7 cellular contexts compared by ENCODE assay signal in the genomic region with DNA sequence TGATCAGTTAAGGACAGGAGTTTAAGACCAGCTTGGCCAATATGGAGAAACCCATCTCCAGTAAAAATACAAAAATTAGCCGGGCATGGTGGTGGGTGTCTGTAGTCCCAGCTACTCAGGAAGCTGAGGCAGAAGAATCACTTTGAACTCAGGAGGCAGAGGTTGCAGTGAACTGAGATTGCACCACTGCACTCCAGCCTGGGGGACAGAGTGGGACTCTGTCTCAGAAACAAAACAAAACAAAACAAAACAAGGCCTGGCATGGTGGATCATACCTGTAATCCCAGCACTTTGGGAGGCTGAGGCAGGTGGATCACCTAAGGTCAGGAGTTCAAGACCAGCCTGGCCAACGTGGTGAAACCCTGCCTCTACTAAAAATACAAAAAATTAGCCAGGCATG. TPM values are rescaled to one million over a fixed set of nuclear protein-coding genes. Genes with fewer than 3 reads are reported as not detected.
A peak's percentile ranks its signal among the peaks of the same experiment; 100 is the strongest.
DNase-seq lines count a peak whose midpoint lies in the region; ATAC-seq, FAIRE-seq and TF ChIP-seq lines count a peak whose summit lies in the region.
"Not testable (repeated sequence)": the region's sequence is repeated elsewhere in the genome, so short reads cannot be mapped to it uniquely, and the experiment has no call there.

No MANE protein-coding gene starts in this region.

- ATAC-seq in pancreas = not testable (repeated sequence)

- peaks cover 23% of the 10 kb centered on the region for H3K4me1 Mint-ChIP-seq in activated CD4-positive, alpha-beta T cell treated with anti-CD3 and anti-CD28 coated beads, Interleukin-2, amount 10 ng/mL, durations not matched to agents 24 days and 14 days
- peaks cover 40% of the 10 kb centered on the region for H3K4me1 Mint-ChIP-seq in activated naive CD8-positive, alpha-beta T cell (ENCODE audit: low read depth)

- peak overlapping the region; percentile 5 for H3K27ac Mint-ChIP-seq in activated CD4-positive, alpha-beta T cell treated with anti-CD3 and anti-CD28 coated beads, Interleukin-2, amount 10 ng/mL, durations not matched to agents 24 days and 14 days
- peak overlapping the region; percentile 91 for H3K27ac Mint-ChIP-seq in activated naive CD8-positive, alpha-beta T cell

- intact Hi-C loops in activated CD4-positive, alpha-beta T cell treated with anti-CD3 and anti-CD28 coated beads, Interleukin-2, amount 10 ng/mL, durations not matched to agents 24 days and 14 days (cut with micrococcal nuclease); dorsolateral prefrontal cortex (cut with DNase I); pancreas (cut with DNase I): not testable (repeated sequence)

- not testable (repeated sequence) for FAIRE-seq in pancreas (lab: Jason Lieb, UNC)

- WGBS in pancreas, 2 donors = 48 to 63% methylated on average over 2 of the region's 2 CpGs
- WGBS in thymus = 55% methylated on average over 2 of the region's 2 CpGs

- H3K36me3 ChIP-seq in HEK293 (ENCODE audit: control insufficient read depth in 2 of 2, insufficient read depth in 1 of 2, low read length in 2 of 2); pancreas; thymus (ENCODE audit: control insufficient read depth, insufficient read depth): not testable (repeated sequence)

- not testable (repeated sequence) for TF ChIP-seq CTCF in HEK293 (tag by site-specific recombination; IDR thresholded peaks at IDR 0.05); dorsolateral prefrontal cortex (IDR thresholded peaks at IDR 0.05 in 54 of 56, conservative IDR thresholded peaks at IDR 0.05 in 2 of 56; ENCODE audit: low read depth in 1 of 56, partially characterized antibody in 56 of 56); pancreas (IDR thresholded peaks at IDR 0.05)

- H3K36me3 Mint-ChIP-seq in activated CD4-positive, alpha-beta T cell treated with anti-CD3 and anti-CD28 coated beads, Interleukin-2, amount 10 ng/mL, durations not matched to agents 24 days and 14 days (ENCODE audit: low read depth); activated naive CD8-positive, alpha-beta T cell: not testable (repeated sequence)

- not testable (repeated sequence) for H3K27me3 Mint-ChIP-seq in activated CD4-positive, alpha-beta T cell treated with anti-CD3 and anti-CD28 coated beads, Interleukin-2, amount 10 ng/mL, durations not matched to agents 24 days and 14 days; activated naive CD8-positive, alpha-beta T cell

- H3K9me3 Mint-ChIP-seq in activated CD4-positive, alpha-beta T cell treated with anti-CD3 and anti-CD28 coated beads, Interleukin-2, amount 10 ng/mL, durations not matched to agents 24 days and 14 days; activated naive CD8-positive, alpha-beta T cell (ENCODE audit: low read depth): not testable (repeated sequence)

- CTCF ChIA-PET in HEK293 (lab: Yijun Ruan, JAX) = not testable (repeated sequence)

- not testable (repeated sequence) for H3K4me3 Mint-ChIP-seq in activated CD4-positive, alpha-beta T cell treated with anti-CD3 and anti-CD28 coated beads, Interleukin-2, amount 10 ng/mL, durations not matched to agents 24 days and 14 days
- peak overlapping the region; percentile 61 for H3K4me3 Mint-ChIP-seq in activated naive CD8-positive, alpha-beta T cell

- not testable (repeated sequence) for H3K9me3 ChIP-seq in HEK293 (ENCODE audit: control insufficient read depth, insufficient read depth, low read depth, low read length); pancreas; thymus (ENCODE audit: control insufficient read depth)

- DNase-seq in activated CD4-positive, alpha-beta T cell treated with anti-CD3 and anti-CD28 coated beads, Interleukin-2, amount 10 ng/mL, durations not matched to agents 24 days and 14 days; pancreas: not testable (repeated sequence)
- DNase-seq in dorsolateral prefrontal cortex = peak in 1 of 10 donors; percentile 19

- H3K4me3 ChIP-seq in HEK293 (ENCODE audit: low read depth, low read length); dorsolateral prefrontal cortex; pancreas; thymus (ENCODE audit: low read length): not testable (repeated sequence)

- POLR2A ChIA-PET in HEK293 (lab: Yijun Ruan, JAX) = not testable (repeated sequence)

- H3K4me1 ChIP-seq in HEK293 (ENCODE audit: control insufficient read depth, insufficient read depth, low read length) = not testable (repeated sequence)
- peaks cover 52 to 59% (median 56%) of the 10 kb centered on the region in 3 donors for H3K4me1 ChIP-seq in pancreas
- peaks cover 42% of the 10 kb centered on the region for H3K4me1 ChIP-seq in thymus (ENCODE audit: control insufficient read depth, insufficient read depth, low read length)

- not testable (repeated sequence) for H3K27ac ChIP-seq in HEK293 (ENCODE audit: extremely low read depth, low read depth, low read length)
- H3K27ac ChIP-seq in dorsolateral prefrontal cortex (peak overlapping the region; percentile 58 to 99 (median 96)), layer of hippocampus (ENCODE audit: low read depth, low read length) (peak overlapping the region; percentile 93), pancreas (peak overlapping the region; percentile 49 to 87 (median 78)), thymus (ENCODE audit: low read depth) (peak overlapping the region; percentile 95)

- H3K27me3 ChIP-seq in dorsolateral prefrontal cortex; layer of hippocampus (ENCODE audit: control insufficient read depth, insufficient read depth, low read length); pancreas; thymus (ENCODE audit: control insufficient read depth, insufficient read depth): not testable (repeated sequence)

TF ChIP-seq in HEK293, 187 proteins besides CTCF, POLR2A, EP300 and RAD21:
- TF ChIP-seq, protein P1, sequence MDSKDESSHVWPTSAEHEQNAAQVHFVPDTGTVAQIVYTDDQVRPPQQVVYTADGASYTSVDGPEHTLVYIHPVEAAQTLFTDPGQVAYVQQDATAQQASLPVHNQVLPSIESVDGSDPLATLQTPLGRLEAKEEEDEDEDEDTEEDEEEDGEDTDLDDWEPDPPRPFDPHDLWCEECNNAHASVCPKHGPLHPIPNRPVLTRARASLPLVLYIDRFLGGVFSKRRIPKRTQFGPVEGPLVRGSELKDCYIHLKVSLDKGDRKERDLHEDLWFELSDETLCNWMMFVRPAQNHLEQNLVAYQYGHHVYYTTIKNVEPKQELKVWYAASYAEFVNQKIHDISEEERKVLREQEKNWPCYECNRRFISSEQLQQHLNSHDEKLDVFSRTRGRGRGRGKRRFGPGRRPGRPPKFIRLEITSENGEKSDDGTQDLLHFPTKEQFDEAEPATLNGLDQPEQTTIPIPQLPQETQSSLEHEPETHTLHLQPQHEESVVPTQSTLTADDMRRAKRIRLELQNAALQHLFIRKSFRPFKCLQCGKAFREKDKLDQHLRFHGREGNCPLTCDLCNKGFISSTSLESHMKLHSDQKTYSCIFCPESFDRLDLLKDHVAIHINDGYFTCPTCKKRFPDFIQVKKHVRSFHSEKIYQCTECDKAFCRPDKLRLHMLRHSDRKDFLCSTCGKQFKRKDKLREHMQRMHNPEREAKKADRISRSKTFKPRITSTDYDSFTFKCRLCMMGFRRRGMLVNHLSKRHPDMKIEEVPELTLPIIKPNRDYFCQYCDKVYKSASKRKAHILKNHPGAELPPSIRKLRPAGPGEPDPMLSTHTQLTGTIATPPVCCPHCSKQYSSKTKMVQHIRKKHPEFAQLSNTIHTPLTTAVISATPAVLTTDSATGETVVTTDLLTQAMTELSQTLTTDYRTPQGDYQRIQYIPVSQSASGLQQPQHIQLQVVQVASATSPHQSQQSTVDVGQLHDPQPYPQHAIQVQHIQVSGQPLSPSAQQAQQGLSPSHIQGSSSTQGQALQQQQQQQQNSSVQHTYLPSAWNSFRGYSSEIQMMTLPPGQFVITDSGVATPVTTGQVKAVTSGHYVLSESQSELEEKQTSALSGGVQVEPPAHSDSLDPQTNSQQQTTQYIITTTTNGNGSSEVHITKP (tag by site-specific recombination; IDR thresholded peaks at IDR 0.05) = peak; percentile 58

RNA-seq across cellular contexts. Expression of a gene that starts 17.1 kb away (rescaled TPM):
- total RNA-seq in activated CD4-positive, alpha-beta T cell treated with anti-CD3 and anti-CD28 coated beads, Interleukin-2, amount 10 ng/mL, durations not matched to agents 24 days and 14 days = not detected in 2 replicates
- total RNA-seq in dorsolateral prefrontal cortex = 100 to 1,000 TPM in 55 of 120 experiments, 10 to 100 TPM in 65; 20.8 to 459 (median 91.3) TPM
- total RNA-seq in pancreas = 10 to 100 TPM; 10.8 to 29.9 (median 22.5) TPM
- polyA plus RNA-seq in pancreas = 10 to 100 TPM; 22.2 to 34.3 TPM
- polyA plus RNA-seq in thymus = 4.9 TPM

RNA-seq across cellular contexts. Expression of a gene that starts 22.3 kb away (rescaled TPM):
- total RNA-seq in activated CD4-positive, alpha-beta T cell treated with anti-CD3 and anti-CD28 coated beads, Interleukin-2, amount 10 ng/mL, durations not matched to agents 24 days and 14 days = 24.9 and 26.7 TPM in 2 replicates
- total RNA-seq in dorsolateral prefrontal cortex = 10 to 100 TPM; 36.8 to 68.6 (median 51.1) TPM
- 10 to 100 TPM; 12.3 to 22.5 (median 14.7) TPM for total RNA-seq in pancreas
- 10 to 100 TPM; 10.8 to 20.2 TPM for polyA plus RNA-seq in pancreas
- polyA plus RNA-seq in thymus = 54.7 TPM

Comparison
In these comparisons a context has a peak if more than half of its experiments do, and no peak if none do; other contexts are left out.
1. RNA of a gene that starts 17.1 kb away (total RNA-seq): 20.8 to 459 TPM in dorsolateral prefrontal cortex and 10.8 to 29.9 TPM in pancreas; not detected in activated CD4-positive, alpha-beta T cell treated with anti-CD3 and anti-CD28 coated beads, Interleukin-2, amount 10 ng/mL, durations not matched to agents 24 days and 14 days; every median in the first group is over 10 times any median in the second.